ENCODE assay signal across 9 cellular contexts in genomic region chr14:50520947-50521815, GRCh38. TPM values are rescaled to one million over a fixed set of nuclear protein-coding genes. Genes with fewer than 3 reads are reported as not detected.
DNase-seq lines count a peak whose midpoint lies in the region; ATAC-seq and TF ChIP-seq lines count a peak whose summit lies in the region.
"Had no signal": no experiment of that assay in that cellular context is flagged by ENCODE, and none has a peak within 500 bp of the region (broad histone marks: within the 10 kb centered on the region; RNA-seq: fewer than 3 reads in every experiment).

No MANE protein-coding gene starts in this region.

- peak overlapping the region; percentile 33 for H3K4me3 Mint-ChIP-seq in Calu3 (ENCODE audit: low read depth, unreplicated experiment)
- H3K4me3 Mint-ChIP-seq in activated naive CD8-positive, alpha-beta T cell treated with anti-CD3 and anti-CD28 coated beads for 36 hours: peak overlapping the region; percentile 45
- H3K4me3 Mint-ChIP-seq in GM23338: no peak overlapping the region
- H3K4me3 Mint-ChIP-seq: nephron had no signal

- H3K27me3 Mint-ChIP-seq in Calu3 (ENCODE audit: unreplicated experiment): no peaks in the 10 kb centered on the region
- no peaks in the 10 kb centered on the region for H3K27me3 Mint-ChIP-seq in activated naive CD8-positive, alpha-beta T cell treated with anti-CD3 and anti-CD28 coated beads for 36 hours
- peaks cover 2% of the 10 kb centered on the region for H3K27me3 Mint-ChIP-seq in GM23338 (ENCODE audit: insufficient read depth, low read depth, poor library complexity)

- H3K36me3 Mint-ChIP-seq in Calu3 (ENCODE audit: insufficient read depth, unreplicated experiment) (peaks cover 7% of the 10 kb centered on the region), GM23338 (ENCODE audit: low read depth) (no peaks in the 10 kb centered on the region)
- peaks cover 27% of the 10 kb centered on the region for H3K36me3 Mint-ChIP-seq in activated naive CD8-positive, alpha-beta T cell treated with anti-CD3 and anti-CD28 coated beads for 36 hours

- H3K36me3 ChIP-seq in subcutaneous abdominal adipose tissue (ENCODE audit: control insufficient read depth in 5 of 5, insufficient read depth in 5 of 5, low read length in 5 of 5) (no peaks in the 10 kb centered on the region), GM23338 (ENCODE audit: insufficient read depth) (no peaks in the 10 kb centered on the region)

- DNase-seq in Calu3 (peak; percentile 46), LHCN-M2 (ENCODE audit: low read depth) (peak; percentile 93), kidney glomerular epithelial cell (lab: John Stamatoyannopoulos, UW) (peak; percentile 29), GM23338 (ENCODE audit: low spot score) (no peak), cortex of kidney (lab: John Stamatoyannopoulos, UW) (no peak)
- peak; percentile 63 for DNase-seq in activated naive CD8-positive, alpha-beta T cell treated with anti-CD3 and anti-CD28 coated beads for 36 hours

- ATAC-seq in GM21576 (IDR thresholded peaks at IDR 0.05; ENCODE audit: unreplicated experiment): peak; percentile 48
- no peak for ATAC-seq in GM23338

- no peaks in the 10 kb centered on the region for H3K9me2 ChIP-seq in GM23338 (ENCODE audit: insufficient read depth)

- H3K27me3 ChIP-seq in subcutaneous abdominal adipose tissue (ENCODE audit: control insufficient read depth in 5 of 5, insufficient read depth in 4 of 5, low read length in 5 of 5): no peaks in the 10 kb centered on the region
- H3K27me3 ChIP-seq in GM23338 (ENCODE audit: insufficient read depth): no peaks in the 10 kb centered on the region

- TF ChIP-seq CTCF in Calu3 (IDR thresholded peaks at IDR 0.05; ENCODE audit: unreplicated experiment): no peak
- no peak for TF ChIP-seq CTCF in GM23338 (conservative IDR thresholded peaks at IDR 0.05; ENCODE audit: low read depth in 2 of 2)

- H3K79me2 ChIP-seq in GM23338 (replicated peaks; ENCODE audit: insufficient read depth): peaks cover 100% of the 10 kb centered on the region

- peaks cover 46% of the 10 kb centered on the region for H4K20me1 ChIP-seq in GM23338 (replicated peaks; ENCODE audit: insufficient read depth)

- H3K4me1 Mint-ChIP-seq in Calu3 (ENCODE audit: low read depth, unreplicated experiment): peaks cover 41% of the 10 kb centered on the region
- peaks cover 46% of the 10 kb centered on the region for H3K4me1 Mint-ChIP-seq in activated naive CD8-positive, alpha-beta T cell treated with anti-CD3 and anti-CD28 coated beads for 36 hours
- peaks cover 18% of the 10 kb centered on the region for H3K4me1 Mint-ChIP-seq in GM23338

- no peaks in the 10 kb centered on the region for H3F3A ChIP-seq in GM23338 (replicated peaks; ENCODE audit: low read depth)

- CTCF ChIA-PET in Calu3 (lab: Charles Lee): interaction anchor here (1.1 kb wide), 1 partner anchor 203 kb away, joined by 3 read pairs; no protein-coding TSS in a partner anchor

- intact Hi-C loops in Calu3 (cut with micrococcal nuclease; ENCODE audit: unreplicated experiment): no loop called here

- peak overlapping the region; percentile 73 for H3K27ac ChIP-seq in subcutaneous abdominal adipose tissue (ENCODE audit: low read depth, low read length)
- H3K27ac ChIP-seq in GM23338 (ENCODE audit: low read depth): no peak overlapping the region

- H3K9me3 Mint-ChIP-seq in Calu3 (ENCODE audit: low read depth, unreplicated experiment) (no peaks in the 10 kb centered on the region), GM23338 (no peaks in the 10 kb centered on the region)
- no peaks in the 10 kb centered on the region for H3K9me3 Mint-ChIP-seq in activated naive CD8-positive, alpha-beta T cell treated with anti-CD3 and anti-CD28 coated beads for 36 hours
- H3K9me3 Mint-ChIP-seq: nephron had no signal

- H3K4me1 ChIP-seq in subcutaneous abdominal adipose tissue (ENCODE audit: control insufficient read depth in 5 of 5, insufficient read depth in 5 of 5, low read length in 5 of 5): peaks cover 0 to 11% (median 4%) of the 10 kb centered on the region in 5 donors
- H3K4me1 ChIP-seq in GM23338 (ENCODE audit: insufficient read depth): peaks cover 9% of the 10 kb centered on the region

- H3K9me3 ChIP-seq in subcutaneous abdominal adipose tissue (ENCODE audit: control insufficient read depth in 5 of 5, low read length in 5 of 5): no peaks in the 10 kb centered on the region

- no peak overlapping the region for H3K4me2 ChIP-seq in GM23338

- H3K27ac Mint-ChIP-seq in Calu3 (ENCODE audit: unreplicated experiment): peak overlapping the region; percentile 72
- peak overlapping the region; percentile 92 for H3K27ac Mint-ChIP-seq in activated naive CD8-positive, alpha-beta T cell treated with anti-CD3 and anti-CD28 coated beads for 36 hours
- no peak overlapping the region for H3K27ac Mint-ChIP-seq in GM23338
- H3K27ac Mint-ChIP-seq: nephron had no signal

- H3K4me3 ChIP-seq in subcutaneous abdominal adipose tissue (ENCODE audit: low read depth in 1 of 5, low read length in 5 of 5): no peak overlapping the region
- H3K4me3 ChIP-seq in GM23338: no peak overlapping the region

- peak overlapping the region in 1 of 5 donors; percentile 11 for H3K9ac ChIP-seq in subcutaneous abdominal adipose tissue (ENCODE audit: low read length in 5 of 5)

- H2AFZ ChIP-seq in GM23338: no peak overlapping the region

- no TSS peak for BruUV-seq in Calu3 (replicated peaks; lab: Mats Ljungman, UMichigan)

TF ChIP-seq in GM23338, 12 proteins besides CTCF, POLR2A, EP300 and RAD21 (continues in another document):
- TF ChIP-seq EZH2phosphoT487 (IDR thresholded peaks at IDR 0.05; ENCODE audit: unreplicated experiment): no peak
- TF ChIP-seq, protein P1, sequence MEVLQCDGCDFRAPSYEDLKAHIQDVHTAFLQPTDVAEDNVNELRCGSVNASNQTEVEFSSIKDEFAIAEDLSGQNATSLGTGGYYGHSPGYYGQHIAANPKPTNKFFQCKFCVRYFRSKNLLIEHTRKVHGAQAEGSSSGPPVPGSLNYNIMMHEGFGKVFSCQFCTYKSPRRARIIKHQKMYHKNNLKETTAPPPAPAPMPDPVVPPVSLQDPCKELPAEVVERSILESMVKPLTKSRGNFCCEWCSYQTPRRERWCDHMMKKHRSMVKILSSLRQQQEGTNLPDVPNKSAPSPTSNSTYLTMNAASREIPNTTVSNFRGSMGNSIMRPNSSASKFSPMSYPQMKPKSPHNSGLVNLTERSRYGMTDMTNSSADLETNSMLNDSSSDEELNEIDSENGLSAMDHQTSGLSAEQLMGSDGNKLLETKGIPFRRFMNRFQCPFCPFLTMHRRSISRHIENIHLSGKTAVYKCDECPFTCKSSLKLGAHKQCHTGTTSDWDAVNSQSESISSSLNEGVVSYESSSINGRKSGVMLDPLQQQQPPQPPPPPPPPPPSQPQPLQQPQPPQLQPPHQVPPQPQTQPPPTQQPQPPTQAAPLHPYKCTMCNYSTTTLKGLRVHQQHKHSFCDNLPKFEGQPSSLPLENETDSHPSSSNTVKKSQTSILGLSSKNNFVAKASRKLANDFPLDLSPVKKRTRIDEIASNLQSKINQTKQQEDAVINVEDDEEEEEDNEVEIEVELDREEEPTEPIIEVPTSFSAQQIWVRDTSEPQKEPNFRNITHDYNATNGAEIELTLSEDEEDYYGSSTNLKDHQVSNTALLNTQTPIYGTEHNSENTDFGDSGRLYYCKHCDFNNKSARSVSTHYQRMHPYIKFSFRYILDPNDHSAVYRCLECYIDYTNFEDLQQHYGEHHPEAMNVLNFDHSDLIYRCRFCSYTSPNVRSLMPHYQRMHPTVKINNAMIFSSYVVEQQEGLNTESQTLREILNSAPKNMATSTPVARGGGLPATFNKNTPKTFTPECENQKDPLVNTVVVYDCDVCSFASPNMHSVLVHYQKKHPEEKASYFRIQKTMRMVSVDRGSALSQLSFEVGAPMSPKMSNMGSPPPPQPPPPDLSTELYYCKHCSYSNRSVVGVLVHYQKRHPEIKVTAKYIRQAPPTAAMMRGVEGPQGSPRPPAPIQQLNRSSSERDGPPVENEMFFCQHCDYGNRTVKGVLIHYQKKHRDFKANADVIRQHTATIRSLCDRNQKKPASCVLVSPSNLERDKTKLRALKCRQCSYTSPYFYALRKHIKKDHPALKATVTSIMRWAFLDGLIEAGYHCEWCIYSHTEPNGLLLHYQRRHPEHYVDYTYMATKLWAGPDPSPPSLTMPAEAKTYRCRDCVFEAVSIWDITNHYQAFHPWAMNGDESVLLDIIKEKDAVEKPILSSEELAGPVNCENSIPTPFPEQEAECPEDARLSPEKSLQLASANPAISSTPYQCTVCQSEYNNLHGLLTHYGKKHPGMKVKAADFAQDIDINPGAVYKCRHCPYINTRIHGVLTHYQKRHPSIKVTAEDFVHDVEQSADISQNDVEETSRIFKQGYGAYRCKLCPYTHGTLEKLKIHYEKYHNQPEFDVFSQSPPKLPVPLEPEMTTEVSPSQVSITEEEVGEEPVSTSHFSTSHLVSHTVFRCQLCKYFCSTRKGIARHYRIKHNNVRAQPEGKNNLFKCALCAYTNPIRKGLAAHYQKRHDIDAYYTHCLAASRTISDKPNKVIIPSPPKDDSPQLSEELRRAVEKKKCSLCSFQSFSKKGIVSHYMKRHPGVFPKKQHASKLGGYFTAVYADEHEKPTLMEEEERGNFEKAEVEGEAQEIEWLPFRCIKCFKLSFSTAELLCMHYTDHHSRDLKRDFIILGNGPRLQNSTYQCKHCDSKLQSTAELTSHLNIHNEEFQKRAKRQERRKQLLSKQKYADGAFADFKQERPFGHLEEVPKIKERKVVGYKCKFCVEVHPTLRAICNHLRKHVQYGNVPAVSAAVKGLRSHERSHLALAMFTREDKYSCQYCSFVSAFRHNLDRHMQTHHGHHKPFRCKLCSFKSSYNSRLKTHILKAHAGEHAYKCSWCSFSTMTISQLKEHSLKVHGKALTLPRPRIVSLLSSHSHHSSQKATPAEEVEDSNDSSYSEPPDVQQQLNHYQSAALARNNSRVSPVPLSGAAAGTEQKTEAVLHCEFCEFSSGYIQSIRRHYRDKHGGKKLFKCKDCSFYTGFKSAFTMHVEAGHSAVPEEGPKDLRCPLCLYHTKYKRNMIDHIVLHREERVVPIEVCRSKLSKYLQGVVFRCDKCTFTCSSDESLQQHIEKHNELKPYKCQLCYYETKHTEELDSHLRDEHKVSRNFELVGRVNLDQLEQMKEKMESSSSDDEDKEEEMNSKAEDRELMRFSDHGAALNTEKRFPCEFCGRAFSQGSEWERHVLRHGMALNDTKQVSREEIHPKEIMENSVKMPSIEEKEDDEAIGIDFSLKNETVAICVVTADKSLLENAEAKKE (CRISPR knock-in tag; IDR thresholded peaks at IDR 0.05): no peak

RNA-seq across cellular contexts. Expression of gene MAP4K5, which starts 11.2 kb away (rescaled TPM):
- total RNA-seq in Calu3 (2022) (67.4 and 69.0 TPM in 2 replicates), LHCN-M2 (2014; rRNA removed) (149 and 175 TPM in 2 replicates)
- 16.4 TPM for polyA plus RNA-seq in LHCN-M2 (2012)
- 10 to 100 TPM; 30.9 to 35.0 TPM for total RNA-seq in activated naive CD8-positive, alpha-beta T cell treated with anti-CD3 and anti-CD28 coated beads for 36 hours
- 67.5 and 71.4 TPM in 2 replicates for total RNA-seq in GM23338 (2014; rRNA removed; shearing (Covaris generic))
- polyA plus RNA-seq in GM23338 (2016; fragmentation: Nextera tagmentation; extraction: Ambion mirVana): 49.7 and 74.6 TPM in 2 replicates

RNA-seq across cellular contexts. Expression of gene ATL1, which starts 38.8 kb away (rescaled TPM):
- total RNA-seq in Calu3 (2022) (3.1 and 4.9 TPM in 2 replicates), LHCN-M2 (2014; rRNA removed) (12.7 and 14.9 TPM in 2 replicates)
- polyA plus RNA-seq in LHCN-M2 (2012): 7.4 TPM
- total RNA-seq in activated naive CD8-positive, alpha-beta T cell treated with anti-CD3 and anti-CD28 coated beads for 36 hours: 1 to 10 TPM in 1 of 2 experiments, under 1 TPM in 1; 0.60 to 1.4 TPM
- total RNA-seq in GM23338 (2014; rRNA removed; shearing (Covaris generic)): 5.9 and 7.0 TPM in 2 replicates
- 3.5 and 5.0 TPM in 2 replicates for polyA plus RNA-seq in GM23338 (2016; fragmentation: Nextera tagmentation; extraction: Ambion mirVana)

Comparison
In these comparisons a context has a peak if more than half of its experiments do, and no peak if none do; other contexts are left out.
1. DNase-seq: peak in Calu3 (single experiment), LHCN-M2 (single experiment), activated naive CD8-positive, alpha-beta T cell treated with anti-CD3 and anti-CD28 coated beads for 36 hours (single experiment) and kidney glomerular epithelial cell (single experiment); none in GM23338 (single experiment) and cortex of kidney (single experiment).